In genomic region chr11:32706985-32707736, GRCh38 we compare ENCODE assay signal across 9 cellular contexts.
DNase-seq lines count a peak whose midpoint lies in the region; ATAC-seq and TF ChIP-seq lines count a peak whose summit lies in the region.
"Had no signal": no experiment of that assay in that cellular context is flagged by ENCODE, and none has a peak within 500 bp of the region (broad histone marks: within the 10 kb centered on the region; RNA-seq: fewer than 3 reads in every experiment).

No MANE protein-coding gene starts in this region.

- H3K9me3 ChIP-seq in upper lobe of right lung = no peaks in the 10 kb centered on the region

- intact Hi-C loops in upper lobe of right lung (cut with DNase I) = no loop called here

- no peaks in the 10 kb centered on the region for H3K36me3 ChIP-seq in upper lobe of right lung
- H3K36me3 ChIP-seq: neutrophil had no signal

- no peaks in the 10 kb centered on the region for H3K9me3 Mint-ChIP-seq in activated T-cell treated with anti-CD3 and anti-CD28 coated beads, Interleukin-2, amount 50 U/mL, for 4 hours
- H3K9me3 Mint-ChIP-seq in activated T-cell treated with anti-CD3 and anti-CD28 coated beads, Interleukin-2, amount 50 U/mL, for 24 hours = no peaks in the 10 kb centered on the region
- H3K9me3 Mint-ChIP-seq in type B pancreatic cell = peaks cover 4% of the 10 kb centered on the region
- H3K9me3 Mint-ChIP-seq in effector memory CD8-positive, alpha-beta T cell = no peaks in the 10 kb centered on the region

- DNase-seq in activated T-cell treated with anti-CD3 and anti-CD28 coated beads, Interleukin-2, amount 50 U/mL, for 4 hours = no peak
- no peak for DNase-seq in activated T-cell treated with anti-CD3 and anti-CD28 coated beads, Interleukin-2, amount 50 U/mL, for 24 hours
- DNase-seq in amniotic stem cell (lab: John Stamatoyannopoulos, UW) (peak; percentile 2), type B pancreatic cell (ENCODE audit: extremely low spot score, unreplicated experiment) (no peak), upper lobe of right lung (no peak)
- no peak for DNase-seq in effector memory CD8-positive, alpha-beta T cell

- no peak overlapping the region for H3K4me3 Mint-ChIP-seq in activated T-cell treated with anti-CD3 and anti-CD28 coated beads, Interleukin-2, amount 50 U/mL, for 4 hours
- no peak overlapping the region for H3K4me3 Mint-ChIP-seq in activated T-cell treated with anti-CD3 and anti-CD28 coated beads, Interleukin-2, amount 50 U/mL, for 24 hours
- no peak overlapping the region for H3K4me3 Mint-ChIP-seq in type B pancreatic cell
- H3K4me3 Mint-ChIP-seq in effector memory CD8-positive, alpha-beta T cell = no peak overlapping the region

- H3K4me1 ChIP-seq in upper lobe of right lung = no peaks in the 10 kb centered on the region

- no peak overlapping the region for H3K4me3 ChIP-seq in upper lobe of right lung

- H3K27ac ChIP-seq in upper lobe of right lung = no peak overlapping the region
- H3K27ac ChIP-seq: neutrophil had no signal

- peaks cover 2% of the 10 kb centered on the region for H3K4me1 Mint-ChIP-seq in activated T-cell treated with anti-CD3 and anti-CD28 coated beads, Interleukin-2, amount 50 U/mL, for 4 hours (ENCODE audit: low read depth)
- peaks cover 17% of the 10 kb centered on the region for H3K4me1 Mint-ChIP-seq in activated T-cell treated with anti-CD3 and anti-CD28 coated beads, Interleukin-2, amount 50 U/mL, for 24 hours (ENCODE audit: low read depth)
- no peaks in the 10 kb centered on the region for H3K4me1 Mint-ChIP-seq in type B pancreatic cell (ENCODE audit: unreplicated experiment)
- H3K4me1 Mint-ChIP-seq in effector memory CD8-positive, alpha-beta T cell (ENCODE audit: low read depth in 2 of 2) = no peaks in the 10 kb centered on the region

- peak; percentile 53 to 63 for ATAC-seq in activated T-cell treated with anti-CD3 and anti-CD28 coated beads, Interleukin-2, amount 50 U/mL, for 4 hours
- ATAC-seq in HG03135 (IDR thresholded peaks at IDR 0.05; ENCODE audit: unreplicated experiment) (peak; percentile 70), upper lobe of right lung (no peak), GM19397 (IDR thresholded peaks at IDR 0.05; ENCODE audit: unreplicated experiment) (no peak)
- no peak for ATAC-seq in effector memory CD8-positive, alpha-beta T cell (replicated peaks)

- peaks cover 21% of the 10 kb centered on the region for H3K27me3 Mint-ChIP-seq in activated T-cell treated with anti-CD3 and anti-CD28 coated beads, Interleukin-2, amount 50 U/mL, for 4 hours (ENCODE audit: low read depth)
- H3K27me3 Mint-ChIP-seq in activated T-cell treated with anti-CD3 and anti-CD28 coated beads, Interleukin-2, amount 50 U/mL, for 24 hours = peaks cover 32% of the 10 kb centered on the region
- H3K27me3 Mint-ChIP-seq in type B pancreatic cell = peaks cover 3% of the 10 kb centered on the region
- peaks cover 5 to 46% of the 10 kb centered on the region in 2 donors for H3K27me3 Mint-ChIP-seq in effector memory CD8-positive, alpha-beta T cell

- no peak for TF ChIP-seq CTCF in type B pancreatic cell (conservative IDR thresholded peaks at IDR 0.05)
- TF ChIP-seq CTCF in upper lobe of right lung (IDR thresholded peaks at IDR 0.05) = no peak

- no peaks in the 10 kb centered on the region for H3K27me3 ChIP-seq in upper lobe of right lung
- H3K27me3 ChIP-seq: neutrophil had no signal

- H3K27ac Mint-ChIP-seq in activated T-cell treated with anti-CD3 and anti-CD28 coated beads, Interleukin-2, amount 50 U/mL, for 24 hours = no peak overlapping the region
- H3K27ac Mint-ChIP-seq in type B pancreatic cell = peak overlapping the region; percentile 18
- no peak overlapping the region for H3K27ac Mint-ChIP-seq in effector memory CD8-positive, alpha-beta T cell

- H3K36me3 Mint-ChIP-seq in activated T-cell treated with anti-CD3 and anti-CD28 coated beads, Interleukin-2, amount 50 U/mL, for 4 hours (ENCODE audit: insufficient read depth) = no peaks in the 10 kb centered on the region
- no peaks in the 10 kb centered on the region for H3K36me3 Mint-ChIP-seq in activated T-cell treated with anti-CD3 and anti-CD28 coated beads, Interleukin-2, amount 50 U/mL, for 24 hours (ENCODE audit: low read depth)
- H3K36me3 Mint-ChIP-seq in type B pancreatic cell = no peaks in the 10 kb centered on the region
- no peaks in the 10 kb centered on the region for H3K36me3 Mint-ChIP-seq in effector memory CD8-positive, alpha-beta T cell (ENCODE audit: insufficient read depth)

Comparison
In these comparisons a context has a peak if more than half of its experiments do, and no peak if none do; other contexts are left out.
1. ATAC-seq: peak in activated T-cell treated with anti-CD3 and anti-CD28 coated beads, Interleukin-2, amount 50 U/mL, for 4 hours (2 of 2) and HG03135 (single experiment); none in effector memory CD8-positive, alpha-beta T cell (single experiment), upper lobe of right lung (single experiment) and GM19397 (single experiment).